ENCODE assay signal across 8 cellular contexts in genomic region chr14:92039720-92040430, GRCh38. TPM values are rescaled to one million over a fixed set of nuclear protein-coding genes. Genes with fewer than 3 reads are reported as not detected.
DNase-seq lines count a peak whose midpoint lies in the region; ATAC-seq and TF ChIP-seq lines count a peak whose summit lies in the region.

TSS of gene TRIP11 (minus strand) at chr14:92040059. CDS start at chr14:92039685, 374 bp downstream.

- no peaks in the 10 kb centered on the region for H3K9me2 ChIP-seq in OCI-LY7 (ENCODE audit: insufficient read depth, low read length)

- CTCF ChIA-PET in OCI-LY7 (lab: Charles Lee; ENCODE audit: unreplicated experiment), result no interaction called here

- H3K27ac ChIP-seq in HUES64 (ENCODE audit: low read depth, low read length) (peak within 1 kb of the TSS; percentile 98), OCI-LY7 (ENCODE audit: low read depth, low read length, poor library complexity, severe bottlenecking) (peak within 1 kb of the TSS; percentile 72)

- DNase-seq in D341Med (ENCODE audit: low spot score) (peak; percentile 95), OCI-LY7 (ENCODE audit: low spot score) (peak; percentile 94), activated T-cell treated with anti-CD3 and anti-CD28 coated beads for 1 hour (ENCODE audit: low read depth) (peak; percentile 90), epidermal melanocyte (ENCODE audit: insufficient read length, low spot score) (peak; percentile 93)
- peak; percentile 83 to 88 for DNase-seq in stimulated activated CD8-positive, alpha-beta memory T cell treated with anti-CD3 and anti-CD28 coated beads, Interleukin-4, amount 100 ng/mL, for 1 hour (ENCODE audit: low read depth in 2 of 2, low spot score in 1 of 2)

- 0 out of 2 replicates have a peak, but pooled peaks cover 10% of the 10 kb centered on the region for H4K20me1 ChIP-seq in OCI-LY7 (ENCODE audit: insufficient read depth, low read length)

- H3K27me3 ChIP-seq in HUES64 (ENCODE audit: insufficient read depth, low read length), result no peaks in the 10 kb centered on the region
- no peaks in the 10 kb centered on the region for H3K27me3 ChIP-seq in mononuclear cell (ENCODE audit: insufficient read depth, low read length)

- H2AFZ ChIP-seq in OCI-LY7 (ENCODE audit: low read length), result peak within 1 kb of the TSS; percentile 74

- peak within 1 kb of the TSS; percentile 97 for H3K9ac ChIP-seq in HUES64 (ENCODE audit: low read depth, low read length)

- H3K9me3 ChIP-seq in HUES64 (ENCODE audit: insufficient read depth, low read depth, low read length) (no peaks in the 10 kb centered on the region), OCI-LY7 (ENCODE audit: low read length) (no peaks in the 10 kb centered on the region), mononuclear cell (ENCODE audit: low read depth, low read length) (no peaks in the 10 kb centered on the region)

- POLR2A ChIA-PET in OCI-LY7 (lab: Charles Lee), result interaction anchor here (0.6 to 2.7 kb wide), 15 partner anchors 8 to 742 kb away, joined by 3 to 11 read pairs (median 4); partner anchors contain the start of genes ATXN3, CPSF2 and NDUFB1

- H3K4me3 ChIP-seq in HUES64 (ENCODE audit: low read length) (peak within 1 kb of the TSS; percentile 94), OCI-LY7 (ENCODE audit: low read depth, low read length, poor library complexity, severe bottlenecking) (peak within 1 kb of the TSS; percentile 81), mononuclear cell (ENCODE audit: low read length) (peak within 1 kb of the TSS; percentile 81)

- peak; percentile 92 for ATAC-seq in GM21447 (IDR thresholded peaks at IDR 0.05; ENCODE audit: unreplicated experiment)

- BruUV-seq in OCI-LY7 (replicated peaks; lab: Mats Ljungman, UMichigan), result no TSS peak

- no peak for TF ChIP-seq CTCF in OCI-LY7 (conservative IDR thresholded peaks at IDR 0.05; ENCODE audit: low read length)

- peaks cover 13% of the 10 kb centered on the region for H3K4me1 ChIP-seq in HUES64 (ENCODE audit: insufficient read depth, low read length)
- H3K4me1 ChIP-seq in OCI-LY7 (ENCODE audit: insufficient read depth, low read length, poor library complexity, severe bottlenecking), result peaks cover 25% of the 10 kb centered on the region
- H3K4me1 ChIP-seq in mononuclear cell (ENCODE audit: insufficient read depth, low read length), result peaks cover 38% of the 10 kb centered on the region

- H3K36me3 ChIP-seq in HUES64 (ENCODE audit: insufficient read depth, low read length), result 0 out of 2 replicates have a peak, but pooled peaks cover under 1% of the 10 kb centered on the region
- peaks cover 18% of the 10 kb centered on the region for H3K36me3 ChIP-seq in OCI-LY7 (ENCODE audit: insufficient read depth, low read length)

- peak within 1 kb of the TSS; percentile 93 for H3K4me2 ChIP-seq in OCI-LY7 (ENCODE audit: low read length)

- H3K79me2 ChIP-seq in OCI-LY7 (ENCODE audit: insufficient read depth, low read depth, low read length), result peaks cover 56% of the 10 kb centered on the region

- intact Hi-C loops in OCI-LY7 (cut with micrococcal nuclease; ENCODE audit: unreplicated experiment), result loop anchor here (2.0 kb wide), 1 partner anchor 67 kb away; the partner anchor contains the start of gene ATXN3

- under 1% methylated on average over 57 of the region's 57 CpGs for WGBS in HUES64

RNA-seq across cellular contexts. Expression of gene TRIP11, which starts in this region (rescaled TPM):
- 12.6 TPM for polyA plus RNA-seq in HUES64 (2013, experiment 1 of 2)
- 12.5 TPM for polyA plus RNA-seq in HUES64 (2013, experiment 2 of 2)
- total RNA-seq in OCI-LY7 (2014; rRNA removed; shearing (Covaris generic)), result 11.8 and 15.1 TPM in 2 replicates
- total RNA-seq in OCI-LY7 (2022), result 43.2 and 44.4 TPM in 2 replicates
- total RNA-seq in mononuclear cell, result 11.5 TPM

Comparison
In these comparisons a context has a peak if more than half of its experiments do, and no peak if none do; other contexts are left out.
1. Peak in every context shown above with its lines: DNase-seq, ATAC-seq, H3K4me3 ChIP-seq and H3K27ac ChIP-seq.